ENCODE assay signal across 1 cellular context in the genomic region with DNA sequence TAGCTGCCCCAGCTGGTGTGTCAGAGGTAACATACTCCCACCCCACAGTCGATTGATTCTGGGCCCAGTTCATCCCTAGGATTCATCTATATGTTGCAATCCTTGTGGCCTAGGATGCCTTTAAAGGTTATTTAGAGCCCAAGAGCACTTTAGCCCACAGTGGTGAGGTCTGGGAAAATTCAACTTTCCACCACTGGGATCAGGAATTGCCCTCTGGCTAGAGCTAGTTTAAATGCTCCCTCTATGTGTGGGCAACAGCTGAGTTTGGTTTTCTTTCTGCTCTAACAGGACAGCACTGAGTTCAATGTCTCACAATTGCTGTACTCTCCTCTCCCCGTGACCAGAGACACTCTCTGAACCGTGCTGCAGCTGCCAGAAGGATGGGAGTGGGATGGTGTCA.
TF ChIP-seq lines count a peak whose summit lies in the region.

No MANE protein-coding gene starts in this region.

TF ChIP-seq in IMR-90, 13 proteins besides CTCF, POLR2A, EP300 and RAD21:
- TF ChIP-seq CEBPB (IDR thresholded peaks at IDR 0.05; ENCODE audit: low read depth, low read length) (no peak), NFE2L2 (IDR thresholded peaks at IDR 0.05; ENCODE audit: low read depth, low read length) (no peak), MXI1 (IDR thresholded peaks at IDR 0.05; ENCODE audit: borderline replicate concordance, low read depth, low read length) (no peak)
